In the genomic region with DNA sequence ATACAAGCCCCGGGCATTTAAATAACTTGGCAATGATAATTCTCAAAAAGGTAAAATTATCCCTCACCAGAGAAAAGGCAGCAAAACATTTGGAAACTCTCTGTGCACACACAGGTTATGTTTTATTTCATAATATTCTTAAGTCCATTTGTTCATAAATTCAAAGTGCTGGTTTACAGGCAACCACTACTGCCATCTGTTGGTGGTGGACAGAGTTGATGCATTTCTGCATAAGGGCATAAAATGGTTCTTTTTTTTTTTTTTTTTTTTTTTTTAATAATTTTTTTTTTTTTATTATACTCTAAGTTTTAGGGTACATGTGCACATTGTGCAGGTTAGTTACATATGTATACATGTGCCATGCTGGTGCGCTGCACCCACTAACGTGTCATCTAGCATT, we compare ENCODE assay signal across 8 cellular contexts.
DNase-seq lines count a peak whose midpoint lies in the region; ATAC-seq, FAIRE-seq and TF ChIP-seq lines count a peak whose summit lies in the region.

No MANE protein-coding gene starts in this region.

- H3K79me2 ChIP-seq in DOHH2 (ENCODE audit: control insufficient read depth, low read length): no peaks in the 10 kb centered on the region

- no peaks in the 10 kb centered on the region for H4K20me1 ChIP-seq in DOHH2 (ENCODE audit: control insufficient read depth, insufficient read depth, low read depth, low read length)

- no peaks in the 10 kb centered on the region for H3K27me3 ChIP-seq in DOHH2 (ENCODE audit: control insufficient read depth, low read length)

- H3K4me3 ChIP-seq in DOHH2 (ENCODE audit: low read length): no peak overlapping the region

- H3K27ac ChIP-seq in DOHH2 (ENCODE audit: low read depth, low read length): no peak overlapping the region

- no peaks in the 10 kb centered on the region for H3K9me3 ChIP-seq in DOHH2 (ENCODE audit: control insufficient read depth, insufficient read depth, low read length)

- ATAC-seq in HG02759 (IDR thresholded peaks at IDR 0.05; ENCODE audit: unreplicated experiment): no peak

- no peak for FAIRE-seq in HTR-8/SVneo (lab: Jason Lieb, UNC)

- peak; percentile 54 for TF ChIP-seq CTCF in DOHH2 (IDR thresholded peaks at IDR 0.05; ENCODE audit: low read depth, low read length, poor library complexity, severe bottlenecking)

- H3F3A ChIP-seq in DOHH2 (ENCODE audit: control insufficient read depth, insufficient read depth): no peaks in the 10 kb centered on the region

- H3K36me3 ChIP-seq in DOHH2 (ENCODE audit: control insufficient read depth, low read length): no peaks in the 10 kb centered on the region

- H3K4me1 ChIP-seq in DOHH2 (ENCODE audit: control insufficient read depth, low read length): no peaks in the 10 kb centered on the region

- no peak overlapping the region for H3K4me2 ChIP-seq in DOHH2 (ENCODE audit: low read length)

- H3K9me2 ChIP-seq in DOHH2 (replicated peaks; ENCODE audit: control insufficient read depth, low read length): no peaks in the 10 kb centered on the region

- DNase-seq in HTR-8/SVneo (ENCODE audit: insufficient read length, low spot score) (peak; percentile 33), fibroblast of peridontal ligament (ENCODE audit: extremely low read depth) (peak; percentile 88), NCI-H1417 treated with DMSO at 0.1 percent for 48 hours (lab: John Stamatoyannopoulos, UW) (no peak), HuH-7 (ENCODE audit: low spot score) (no peak)
- peak; percentile 78 for DNase-seq in activated CD4-positive, alpha-beta T cell treated with anti-CD3 and anti-CD28 coated beads for 48 hours
- DNase-seq in stimulated activated CD4-positive, alpha-beta T cell treated with anti-CD3 and anti-CD28 coated beads, Interleukin-1b, Interleukin-23, amount 100 ng/mL, for 1 hour (ENCODE audit: low read depth in 2 of 2): peak; percentile 14 to 34

Comparison
In these comparisons a context has a peak if more than half of its experiments do, and no peak if none do; other contexts are left out.
1. DNase-seq: peak in HTR-8/SVneo (single experiment), activated CD4-positive, alpha-beta T cell treated with anti-CD3 and anti-CD28 coated beads for 48 hours (single experiment), fibroblast of peridontal ligament (single experiment) and stimulated activated CD4-positive, alpha-beta T cell treated with anti-CD3 and anti-CD28 coated beads, Interleukin-1b, Interleukin-23, amount 100 ng/mL, for 1 hour (2 of 2); none in NCI-H1417 treated with DMSO at 0.1 percent for 48 hours (single experiment) and HuH-7 (single experiment).